ENCODE assay signal across 10 cellular contexts in the genomic region with DNA sequence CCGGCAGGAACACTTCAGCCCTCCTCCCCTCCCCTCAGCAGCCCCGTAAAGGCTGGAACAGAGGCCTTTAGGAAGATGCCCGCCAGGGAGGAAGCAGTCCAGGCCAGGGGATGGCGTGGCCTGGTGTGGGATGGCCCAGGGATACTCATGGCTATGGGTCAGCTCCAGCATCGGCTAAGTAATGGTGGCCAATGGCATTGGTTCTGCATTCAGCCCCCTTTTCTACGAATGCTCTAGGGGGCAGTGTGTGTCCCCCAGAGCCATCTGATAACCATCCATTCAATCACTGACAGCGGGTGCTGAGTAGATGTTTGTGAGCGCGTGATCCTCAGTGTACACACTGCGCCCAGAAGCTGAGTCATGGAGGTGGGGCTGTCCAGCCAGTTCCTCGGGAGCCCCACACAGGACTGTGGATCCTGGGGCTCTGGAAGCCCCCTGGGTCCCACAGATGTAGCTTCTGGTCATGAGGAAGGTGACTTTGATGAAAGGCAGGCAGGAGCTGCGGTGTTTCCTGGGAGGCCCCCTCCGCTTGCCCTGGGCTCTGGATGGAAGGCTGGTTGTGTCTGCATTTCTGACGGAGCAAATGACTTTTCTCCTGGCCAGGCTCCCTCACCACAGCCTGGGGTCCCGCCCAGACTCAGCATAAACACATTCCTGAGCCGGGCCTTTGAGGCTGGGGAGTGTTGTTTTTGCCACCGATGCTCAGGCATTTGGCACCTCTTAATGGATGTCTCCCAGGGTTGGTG. TPM values are rescaled to one million over a fixed set of nuclear protein-coding genes. Genes with fewer than 3 reads are reported as not detected.
DNase-seq lines count a peak whose midpoint lies in the region; FAIRE-seq and TF ChIP-seq lines count a peak whose summit lies in the region.
"Had no signal": no experiment of that assay in that cellular context is flagged by ENCODE, and none has a peak within 500 bp of the region (broad histone marks: within the 10 kb centered on the region; RNA-seq: fewer than 3 reads in every experiment).

No MANE protein-coding gene starts in this region.

- no peak for FAIRE-seq in HTR-8/SVneo (lab: Jason Lieb, UNC)

- DNase-seq in AG20443 (ENCODE audit: low spot score), result peak; percentile 91
- DNase-seq in M059J (ENCODE audit: low read depth), result peak; percentile 91
- DNase-seq in erythroblast (lab: John Stamatoyannopoulos, UW), result peak; percentile 29 to 35
- peak; percentile 98 for DNase-seq in osteoblast (ENCODE audit: insufficient read length, low spot score, missing footprints)
- no peak for DNase-seq in T-helper 2 cell
- DNase-seq in HTR-8/SVneo (ENCODE audit: insufficient read length, low spot score), result no peak
- DNase-seq in effector memory CD4-positive, alpha-beta T cell, result no peak
- DNase-seq in activated T-cell treated with anti-CD3 and anti-CD28 coated beads, Interleukin-2, amount 50 U/mL, for 1 hour, result no peak
- DNase-seq: activated B cell treated with CpG ODN at 0.5 μM for 24 hours had no signal

- peaks cover 11% of the 10 kb centered on the region for H3K36me3 ChIP-seq in osteoblast (ENCODE audit: insufficient read depth, low read length)
- no peaks in the 10 kb centered on the region for H3K36me3 ChIP-seq in effector memory CD4-positive, alpha-beta T cell (ENCODE audit: control insufficient read depth, insufficient read depth, low read length)

- H3K79me2 ChIP-seq in osteoblast (ENCODE audit: insufficient read depth, low read length), result no peaks in the 10 kb centered on the region

- peak overlapping the region; percentile 80 for H3K27ac ChIP-seq in osteoblast (ENCODE audit: low read depth, low read length)
- H3K27ac ChIP-seq in effector memory CD4-positive, alpha-beta T cell (ENCODE audit: insufficient read depth, low read length, poor library complexity, severe bottlenecking), result no peak overlapping the region
- H3K27ac ChIP-seq: KMS-11 had no signal

- H3K9me3 ChIP-seq in osteoblast (ENCODE audit: low read depth, low read length), result no peaks in the 10 kb centered on the region
- no peaks in the 10 kb centered on the region for H3K9me3 ChIP-seq in effector memory CD4-positive, alpha-beta T cell (ENCODE audit: control insufficient read depth, low read length)

- TF ChIP-seq POLR2A in erythroblast (IDR thresholded peaks at IDR 0.05; ENCODE audit: low read length), result no peak

- peak; percentile 46 for TF ChIP-seq CTCF in osteoblast (IDR thresholded peaks at IDR 0.05; ENCODE audit: extremely low read depth, low read depth, low read length)

- H3K4me2 ChIP-seq in osteoblast (ENCODE audit: insufficient read depth, low read length), result peak overlapping the region; percentile 56
- H3K4me2 ChIP-seq: KMS-11 had no signal

- peak overlapping the region; percentile 20 for H3K4me3 ChIP-seq in osteoblast (ENCODE audit: insufficient read depth, low read length)
- H3K4me3 ChIP-seq in effector memory CD4-positive, alpha-beta T cell (ENCODE audit: insufficient read depth, low read depth, low read length, poor library complexity, severe bottlenecking), result no peak overlapping the region

- peak overlapping the region; percentile 73 for H2AFZ ChIP-seq in osteoblast (ENCODE audit: low read length)

- no peaks in the 10 kb centered on the region for H3K27me3 ChIP-seq in osteoblast (ENCODE audit: insufficient read depth, low read length)
- no peaks in the 10 kb centered on the region for H3K27me3 ChIP-seq in effector memory CD4-positive, alpha-beta T cell (replicated peaks; ENCODE audit: control insufficient read depth, insufficient read depth, low read length, poor library complexity, severe bottlenecking)

- peaks cover 2% of the 10 kb centered on the region for H4K20me1 ChIP-seq in osteoblast (ENCODE audit: insufficient read depth, low read length)

- H3K4me1 ChIP-seq in osteoblast (ENCODE audit: insufficient read depth, low read length), result peaks cover 47% of the 10 kb centered on the region
- H3K4me1 ChIP-seq in effector memory CD4-positive, alpha-beta T cell (ENCODE audit: control insufficient read depth, insufficient read depth, low read length, poor library complexity, severe bottlenecking), result no peaks in the 10 kb centered on the region

RNA-seq across cellular contexts. Expression of gene FBLN1, which starts 46.5 kb away (rescaled TPM):
- 23.9 and 34.9 TPM in 2 replicates for total RNA-seq in M059J (2014; rRNA removed; shearing (Covaris generic))
- total RNA-seq in osteoblast, result 88.3 and 122 TPM in 2 replicates
- total RNA-seq: activated B cell treated with CpG ODN at 0.5 μM for 24 hours had no signal

Comparison
In these comparisons a context has a peak if more than half of its experiments do, and no peak if none do; other contexts are left out.
1. DNase-seq: peak in AG20443 (single experiment), M059J (single experiment), erythroblast (2 of 2) and osteoblast (single experiment); none in T-helper 2 cell (0 of 5), HTR-8/SVneo (single experiment), effector memory CD4-positive, alpha-beta T cell (0 of 3) and activated T-cell treated with anti-CD3 and anti-CD28 coated beads, Interleukin-2, amount 50 U/mL, for 1 hour (single experiment).